In the genomic region with DNA sequence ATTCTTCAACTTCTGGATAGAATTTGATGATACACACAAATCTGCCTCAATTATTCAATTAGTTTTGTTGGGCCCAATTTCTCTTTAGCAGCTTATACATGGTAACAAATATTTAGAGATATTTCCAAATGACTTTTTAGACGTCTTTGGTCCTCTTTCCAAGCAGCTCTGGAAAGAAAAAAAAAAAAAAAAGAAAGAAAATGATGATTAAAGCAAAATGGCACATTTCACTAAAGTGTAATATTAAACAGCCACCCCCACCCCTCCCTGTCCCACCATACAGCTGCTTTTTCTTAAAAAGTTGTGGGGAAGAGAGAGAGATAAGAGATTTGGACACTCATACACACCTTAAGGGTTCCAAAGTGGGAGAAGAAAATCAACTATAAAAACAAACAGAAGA, we compare ENCODE assay signal across 8 cellular contexts. TPM values are rescaled to one million over a fixed set of nuclear protein-coding genes. Genes with fewer than 3 reads are reported as not detected.
DNase-seq lines count a peak whose midpoint lies in the region; ATAC-seq and TF ChIP-seq lines count a peak whose summit lies in the region.

No MANE protein-coding gene starts in this region.

- WGBS in suprapubic skin, result 46% methylated on average over 1 of the region's 1 CpG

- H3K27ac ChIP-seq in suprapubic skin, result no peak overlapping the region

- no peaks in the 10 kb centered on the region for H3K27me3 Mint-ChIP-seq in activated CD8-positive, alpha-beta memory T cell treated with anti-CD3 and anti-CD28 coated beads, Interleukin-2, amount 10 ng/mL, durations not matched to agents 7 days and 5 days
- H3K27me3 Mint-ChIP-seq in activated naive CD8-positive, alpha-beta T cell treated with anti-CD3 and anti-CD28 coated beads, Interleukin-2, amount 50 U/mL, for 24 hours, result no peaks in the 10 kb centered on the region

- H3K27me3 ChIP-seq in kidney epithelial cell (ENCODE audit: control insufficient read depth, insufficient read depth, low read length), result no peaks in the 10 kb centered on the region
- no peaks in the 10 kb centered on the region for H3K27me3 ChIP-seq in suprapubic skin

- H3K36me3 Mint-ChIP-seq in activated CD8-positive, alpha-beta memory T cell treated with anti-CD3 and anti-CD28 coated beads, Interleukin-2, amount 10 ng/mL, durations not matched to agents 7 days and 5 days, result peaks cover 41% of the 10 kb centered on the region
- H3K36me3 Mint-ChIP-seq in activated naive CD8-positive, alpha-beta T cell treated with anti-CD3 and anti-CD28 coated beads, Interleukin-2, amount 50 U/mL, for 24 hours (ENCODE audit: low read depth), result peaks cover 35% of the 10 kb centered on the region

- H3K9me3 Mint-ChIP-seq in activated CD8-positive, alpha-beta memory T cell treated with anti-CD3 and anti-CD28 coated beads, Interleukin-2, amount 10 ng/mL, durations not matched to agents 7 days and 5 days (ENCODE audit: low read depth), result no peaks in the 10 kb centered on the region
- no peaks in the 10 kb centered on the region for H3K9me3 Mint-ChIP-seq in activated naive CD8-positive, alpha-beta T cell treated with anti-CD3 and anti-CD28 coated beads, Interleukin-2, amount 50 U/mL, for 24 hours

- peak overlapping the region; percentile 96 for H3K4me3 Mint-ChIP-seq in activated CD8-positive, alpha-beta memory T cell treated with anti-CD3 and anti-CD28 coated beads, Interleukin-2, amount 10 ng/mL, durations not matched to agents 7 days and 5 days
- H3K4me3 Mint-ChIP-seq in activated naive CD8-positive, alpha-beta T cell treated with anti-CD3 and anti-CD28 coated beads, Interleukin-2, amount 50 U/mL, for 24 hours, result peak overlapping the region; percentile 98

- peak overlapping the region; percentile 99 for H3K27ac Mint-ChIP-seq in activated CD8-positive, alpha-beta memory T cell treated with anti-CD3 and anti-CD28 coated beads, Interleukin-2, amount 10 ng/mL, durations not matched to agents 7 days and 5 days
- H3K27ac Mint-ChIP-seq in activated naive CD8-positive, alpha-beta T cell treated with anti-CD3 and anti-CD28 coated beads, Interleukin-2, amount 50 U/mL, for 24 hours, result peak overlapping the region; percentile 98

- H3K4me1 ChIP-seq in suprapubic skin, result peaks cover 19% of the 10 kb centered on the region

- CTCF ChIA-PET in activated CD8-positive, alpha-beta memory T cell treated with anti-CD3 and anti-CD28 coated beads, Interleukin-2, amount 10 ng/mL, durations not matched to agents 7 days and 5 days (lab: Charles Lee), result interaction anchor here (0.8 to 1.9 kb wide), 5 partner anchors 9 to 245 kb away, joined by 3 to 4 read pairs (median 3); no protein-coding TSS in a partner anchor

- H3K4me3 ChIP-seq in kidney epithelial cell (ENCODE audit: low read depth, low read length) (peak overlapping the region; percentile 93), suprapubic skin (peak overlapping the region; percentile 86)

- H3K9me3 ChIP-seq in suprapubic skin, result no peaks in the 10 kb centered on the region

- ATAC-seq in activated CD8-positive, alpha-beta memory T cell treated with anti-CD3 and anti-CD28 coated beads, Interleukin-2, amount 10 ng/mL, durations not matched to agents 7 days and 5 days, result no peak
- no peak for ATAC-seq in activated naive CD8-positive, alpha-beta T cell treated with anti-CD3 and anti-CD28 coated beads, Interleukin-2, amount 50 U/mL, for 24 hours
- no peak for ATAC-seq in HG02571 (IDR thresholded peaks at IDR 0.05; ENCODE audit: unreplicated experiment)

- H3K4me1 Mint-ChIP-seq in activated CD8-positive, alpha-beta memory T cell treated with anti-CD3 and anti-CD28 coated beads, Interleukin-2, amount 10 ng/mL, durations not matched to agents 7 days and 5 days, result peaks cover 50% of the 10 kb centered on the region
- H3K4me1 Mint-ChIP-seq in activated naive CD8-positive, alpha-beta T cell treated with anti-CD3 and anti-CD28 coated beads, Interleukin-2, amount 50 U/mL, for 24 hours, result peaks cover 49% of the 10 kb centered on the region

- no peak for TF ChIP-seq POLR2A in suprapubic skin (IDR thresholded peaks at IDR 0.05)

- no peak for TF ChIP-seq EP300 in suprapubic skin (IDR thresholded peaks at IDR 0.05)

- no peak for TF ChIP-seq CTCF in kidney epithelial cell (IDR thresholded peaks at IDR 0.05; ENCODE audit: insufficient read depth, low read length, poor library complexity, severe bottlenecking)
- no peak for TF ChIP-seq CTCF in suprapubic skin (IDR thresholded peaks at IDR 0.05)

- DNase-seq in activated CD8-positive, alpha-beta memory T cell treated with anti-CD3 and anti-CD28 coated beads, Interleukin-2, amount 10 ng/mL, durations not matched to agents 7 days and 5 days, result no peak
- DNase-seq in activated CD8-positive, alpha-beta memory T cell treated with anti-CD3 and anti-CD28 coated beads, Interleukin-2, amount 50 U/mL, for 4 hours, result no peak
- DNase-seq in activated naive CD8-positive, alpha-beta T cell treated with anti-CD3 and anti-CD28 coated beads, Interleukin-2, amount 50 U/mL, for 24 hours, result no peak
- DNase-seq in kidney epithelial cell (ENCODE audit: low read depth), result no peak
- no peak for DNase-seq in suprapubic skin (ENCODE audit: low spot score in 2 of 2)
- no peak for DNase-seq in stimulated activated CD4-positive, alpha-beta T cell treated with anti-CD3 and anti-CD28 coated beads, Interleukin-4, amount 100 ng/mL, for 1 hour
- DNase-seq in activated CD8-positive, alpha-beta memory T cell treated with anti-CD3 and anti-CD28 coated beads, Interleukin-2, amount 50 U/mL, for 48 hours, result no peak

- H3K36me3 ChIP-seq in kidney epithelial cell (ENCODE audit: control insufficient read depth, insufficient read depth, low read length), result no peaks in the 10 kb centered on the region
- peaks cover 4% of the 10 kb centered on the region for H3K36me3 ChIP-seq in suprapubic skin

RNA-seq across cellular contexts. Expression of gene METTL18, which starts 1.0 kb away (rescaled TPM):
- 10 to 100 TPM; 10.9 to 12.6 TPM for total RNA-seq in activated CD8-positive, alpha-beta memory T cell treated with anti-CD3 and anti-CD28 coated beads, Interleukin-2, amount 10 ng/mL, durations not matched to agents 7 days and 5 days
- total RNA-seq in kidney epithelial cell, result 8.8 and 12.6 TPM in 2 replicates
- total RNA-seq in suprapubic skin, result 1 to 10 TPM; 1.2 to 5.5 (median 2.3) TPM

RNA-seq across cellular contexts. Expression of gene SELE, which starts 59.9 kb away (rescaled TPM):
- total RNA-seq in activated CD8-positive, alpha-beta memory T cell treated with anti-CD3 and anti-CD28 coated beads, Interleukin-2, amount 10 ng/mL, durations not matched to agents 7 days and 5 days, result not detected
- total RNA-seq in kidney epithelial cell (not detected in 2 replicates), suprapubic skin (1 to 10 TPM in 3 of 4 donors, under 1 TPM in 1; 0.32 to 3.3 (median 2.3) TPM)
